1 cellular context compared by ENCODE assay signal in genomic region chr13:100234524-100235136, GRCh38.
TF ChIP-seq lines count a peak whose summit lies in the region.

No MANE protein-coding gene starts in this region.

TF ChIP-seq in HepG2, 621 proteins besides CTCF, POLR2A, EP300 and RAD21 (continued from another document):
- TF ChIP-seq PAXIP1 (CRISPR knock-in tag; conservative IDR thresholded peaks at IDR 0.05) (peak; percentile 26; the same call in 1 of the 2 replicates), GATAD2A (CRISPR knock-in tag; IDR thresholded peaks at IDR 0.05) (peak; percentile 9; the same call in 1 of the 2 replicates), CSRNP2 (CRISPR knock-in tag; conservative IDR thresholded peaks at IDR 0.05; ENCODE audit: low read depth) (no peak), SRSF9 (IDR thresholded peaks at IDR 0.05; ENCODE audit: borderline replicate concordance, insufficient read depth, low read depth, low read length, poor library complexity, severe bottlenecking) (no peak), EEA1 (CRISPR knock-in tag; IDR thresholded peaks at IDR 0.05; ENCODE audit: borderline replicate concordance) (no peak), ATF2 (CRISPR knock-in tag; IDR thresholded peaks at IDR 0.05) (no peak), ZFP62 (CRISPR knock-in tag; IDR thresholded peaks at IDR 0.05) (no peak), ZNF850 (CRISPR knock-in tag; conservative IDR thresholded peaks at IDR 0.05) (no peak), ASH2L (IDR thresholded peaks at IDR 0.05; ENCODE audit: insufficient read length, low read depth, low read length) (no peak), FOSL2 (CRISPR knock-in tag; IDR thresholded peaks at IDR 0.05) (peak; percentile 63), ZSCAN20 (CRISPR knock-in tag; IDR thresholded peaks at IDR 0.05; ENCODE audit: borderline replicate concordance) (no peak), ZNF276 (CRISPR knock-in tag; IDR thresholded peaks at IDR 0.05; ENCODE audit: low read depth) (no peak), ZNF646 (CRISPR knock-in tag; IDR thresholded peaks at IDR 0.05) (peak; percentile 98), HMGXB3 (CRISPR knock-in tag; IDR thresholded peaks at IDR 0.05; ENCODE audit: borderline replicate concordance) (no peak), USF2 (IDR thresholded peaks at IDR 0.05; ENCODE audit: low read depth, low read length) (no peak), USF2 (CRISPR knock-in tag; IDR thresholded peaks at IDR 0.05; ENCODE audit: borderline replicate concordance) (no peak), ZNF552 (CRISPR knock-in tag; IDR thresholded peaks at IDR 0.05; ENCODE audit: borderline replicate concordance) (no peak)
TF ChIP-seq in HepG2: peak in this region for 22.
